10 cellular contexts compared by ENCODE assay signal in genomic region chr22:24140357-24140756, GRCh38. TPM values are rescaled to one million over a fixed set of nuclear protein-coding genes. Genes with fewer than 3 reads are reported as not detected.
DNase-seq lines count a peak whose midpoint lies in the region; ATAC-seq and TF ChIP-seq lines count a peak whose summit lies in the region.
"Had no signal": no experiment of that assay in that cellular context is flagged by ENCODE, and none has a peak within 500 bp of the region (broad histone marks: within the 10 kb centered on the region; RNA-seq: fewer than 3 reads in every experiment).

No MANE protein-coding gene starts in this region.

- H3K79me2 ChIP-seq in Karpas-422 (ENCODE audit: low read length), result no peaks in the 10 kb centered on the region
- H3K79me2 ChIP-seq in PC-3 (ENCODE audit: low read length), result no peaks in the 10 kb centered on the region

- H4K20me1 ChIP-seq in BLaER1 (peaks cover 9% of the 10 kb centered on the region; the same call in 1 of the 2 replicates), Karpas-422 (ENCODE audit: insufficient read depth, low read depth, low read length) (no peaks in the 10 kb centered on the region), PC-3 (ENCODE audit: low read length) (no peaks in the 10 kb centered on the region)

- H3K9me2 ChIP-seq in Karpas-422 (replicated peaks; ENCODE audit: insufficient read depth, low read length) (no peaks in the 10 kb centered on the region), PC-3 (replicated peaks; ENCODE audit: low read length) (no peaks in the 10 kb centered on the region)
- H3K9me2 ChIP-seq: SK-N-SH had no signal

- H3K36me3 Mint-ChIP-seq in naive thymus-derived CD4-positive, alpha-beta T cell, result peaks cover 0 to 23% (median 19%) of the 10 kb centered on the region in 5 donors

- H3K4me1 ChIP-seq in BLaER1 (peaks cover 61% of the 10 kb centered on the region), Karpas-422 (ENCODE audit: low read length) (peaks cover 34% of the 10 kb centered on the region), PC-3 (ENCODE audit: insufficient read depth, low read length) (peaks cover 14% of the 10 kb centered on the region)
- H3K4me1 ChIP-seq in naive thymus-derived CD4-positive, alpha-beta T cell (ENCODE audit: control insufficient read depth in 2 of 2, insufficient read depth in 2 of 2, low read length in 2 of 2), result peaks cover 26 to 48% of the 10 kb centered on the region in 2 donors

- H3K4me3 Mint-ChIP-seq in naive thymus-derived CD4-positive, alpha-beta T cell, result peak overlapping the region in 1 of 10 donors; percentile 40

- no TSS peak for BruUV-seq in PC-3 (replicated peaks; lab: Mats Ljungman, UMichigan)

- H3K9me3 Mint-ChIP-seq in naive thymus-derived CD4-positive, alpha-beta T cell, result no peaks in the 10 kb centered on the region

- no peak for TF ChIP-seq POLR2A in GM18505 (IDR thresholded peaks at IDR 0.05; ENCODE audit: borderline replicate concordance, extremely low read depth, insufficient read depth, insufficient read length)

- H3K9ac ChIP-seq in BLaER1, result peak overlapping the region; percentile 1; the same call in 1 of the 2 replicates
- H3K9ac ChIP-seq in Karpas-422 (ENCODE audit: low read length), result no peak overlapping the region; the same call in 1 of the 2 replicates
- no peak overlapping the region for H3K9ac ChIP-seq in PC-3 (ENCODE audit: low read length)
- H3K9ac ChIP-seq: SK-N-SH had no signal

- CTCF ChIA-PET in naive thymus-derived CD4-positive, alpha-beta T cell (lab: Charles Lee), result interaction anchor here (1.4 to 8.4 kb wide), 2 partner anchors 15 to 34 kb away, joined by 5 to 53 read pairs; no protein-coding TSS in a partner anchor
- CTCF ChIA-PET in PC-3 (lab: Charles Lee), result no interaction called here

- no peak overlapping the region for H2AFZ ChIP-seq in Karpas-422 (ENCODE audit: low read length)
- no peak overlapping the region for H2AFZ ChIP-seq in PC-3 (ENCODE audit: low read length)

- TF ChIP-seq CTCF in PC-3 (conservative IDR thresholded peaks at IDR 0.05; ENCODE audit: low read depth, low read length), result no peak

- H3K36me3 ChIP-seq in BLaER1 (peaks cover 86% of the 10 kb centered on the region), Karpas-422 (ENCODE audit: insufficient read depth, low read length) (no peaks in the 10 kb centered on the region), PC-3 (ENCODE audit: low read depth, low read length) (no peaks in the 10 kb centered on the region)
- H3K36me3 ChIP-seq in naive thymus-derived CD4-positive, alpha-beta T cell (ENCODE audit: control insufficient read depth in 2 of 3, insufficient read depth in 3 of 3, low read length in 3 of 3), result peaks cover 0 to 29% (median 0%) of the 10 kb centered on the region in 3 experiments

- POLR2A ChIA-PET in naive thymus-derived CD4-positive, alpha-beta T cell (lab: Charles Lee), result interaction anchor here (1.2 to 19.7 kb wide), 3 partner anchors 10 to 33 kb away, joined by 3 to 296 read pairs (median 6); no protein-coding TSS in a partner anchor
- POLR2A ChIA-PET in PC-3 (lab: Charles Lee; ENCODE audit: unreplicated experiment), result no interaction called here

- H3K4me2 ChIP-seq in BLaER1 (peak overlapping the region; percentile 71), Karpas-422 (ENCODE audit: low read depth, low read length, poor library complexity, severe bottlenecking) (no peak overlapping the region), PC-3 (ENCODE audit: low read length) (no peak overlapping the region)
- H3K4me2 ChIP-seq: SK-N-SH had no signal

- H3K27me3 Mint-ChIP-seq in naive thymus-derived CD4-positive, alpha-beta T cell, result no peaks in the 10 kb centered on the region

- no peaks in the 10 kb centered on the region for H3K27me3 ChIP-seq in BLaER1
- H3K27me3 ChIP-seq in Karpas-422 (ENCODE audit: low read length), result no peaks in the 10 kb centered on the region
- H3K27me3 ChIP-seq in naive thymus-derived CD4-positive, alpha-beta T cell (ENCODE audit: control insufficient read depth in 2 of 2, insufficient read depth in 2 of 2, low read length in 2 of 2), result no peaks in the 10 kb centered on the region
- no peaks in the 10 kb centered on the region for H3K27me3 ChIP-seq in PC-3 (ENCODE audit: low read length)

- H3K9me3 ChIP-seq in BLaER1 (no peaks in the 10 kb centered on the region), Karpas-422 (ENCODE audit: low read length) (no peaks in the 10 kb centered on the region), PC-3 (ENCODE audit: low read length) (no peaks in the 10 kb centered on the region)
- no peaks in the 10 kb centered on the region for H3K9me3 ChIP-seq in naive thymus-derived CD4-positive, alpha-beta T cell (ENCODE audit: control insufficient read depth in 2 of 3, low read length in 3 of 3)
- H3K9me3 ChIP-seq: SK-N-SH had no signal

- H3K27ac ChIP-seq in BLaER1, result peak overlapping the region; percentile 52
- H3K27ac ChIP-seq in Karpas-422 (ENCODE audit: low read length), result peak overlapping the region; percentile 19; the same call in 1 of the 2 replicates
- H3K27ac ChIP-seq in cingulate gyrus (ENCODE audit: low read depth, low read length), result peak overlapping the region; percentile 98
- H3K27ac ChIP-seq in naive thymus-derived CD4-positive, alpha-beta T cell (ENCODE audit: low read depth, low read length), result peak overlapping the region; percentile 3
- H3K27ac ChIP-seq in PC-3 (ENCODE audit: low read length), result no peak overlapping the region

- DNase-seq in Karpas-422 (no peak), mucosa of gallbladder (ENCODE audit: low spot score) (no peak), PC-3 (no peak), GM19238 (ENCODE audit: insufficient read length, low spot score) (no peak)
- DNase-seq in naive thymus-derived CD4-positive, alpha-beta T cell, result no peak
- DNase-seq: NCI-H2171 treated with DMSO at 0.1 percent for 48 hours, SK-N-SH had no signal

- peak overlapping the region in 7 of 9 donors; percentile 14 to 82 (median 71) for H3K27ac Mint-ChIP-seq in naive thymus-derived CD4-positive, alpha-beta T cell

- H3K4me3 ChIP-seq in BLaER1 (no peak overlapping the region), Karpas-422 (ENCODE audit: low read length) (no peak overlapping the region), PC-3 (ENCODE audit: low read length) (no peak overlapping the region)
- no peak overlapping the region for H3K4me3 ChIP-seq in naive thymus-derived CD4-positive, alpha-beta T cell (ENCODE audit: low read length)

- intact Hi-C loops in naive thymus-derived CD4-positive, alpha-beta T cell (cut with micrococcal nuclease), result loop anchor here in 1 of 2 donors (2.0 kb wide), 1 partner anchor 16 kb away; no protein-coding TSS in a partner anchor
- intact Hi-C loops in PC-3 (cut with micrococcal nuclease), result no loop called here

- H3F3A ChIP-seq in PC-3 (ENCODE audit: low read length, unreplicated experiment), result no peaks in the 10 kb centered on the region

- peaks cover 39 to 78% (median 70%) of the 10 kb centered on the region in 7 donors for H3K4me1 Mint-ChIP-seq in naive thymus-derived CD4-positive, alpha-beta T cell

- peak; percentile 62 for ATAC-seq in naive thymus-derived CD4-positive, alpha-beta T cell
- ATAC-seq in PC-3, result no peak
- ATAC-seq in GM18505 (IDR thresholded peaks at IDR 0.05; ENCODE audit: unreplicated experiment), result no peak

RNA-seq across cellular contexts. Expression of gene SUSD2, which starts 40.9 kb away (rescaled TPM):
- total RNA-seq in Karpas-422 (2014; rRNA removed; shearing (Covaris generic); ENCODE audit: low replicate concordance), result 0.14 and 0.26 TPM in 2 replicates
- 1 to 10 TPM; 1.0 to 2.3 (median 1.7) TPM for total RNA-seq in naive thymus-derived CD4-positive, alpha-beta T cell
- under 1 TPM in 1 of 2 donors, not detected in 1; 0.40 TPM for polyA plus RNA-seq in naive thymus-derived CD4-positive, alpha-beta T cell
- total RNA-seq in mucosa of gallbladder, result 2.0 TPM
- 1.3 and 1.6 TPM in 2 replicates for total RNA-seq in PC-3 (2014; rRNA removed)
